ENCODE assay signal across 14 cellular contexts in genomic region chr12:125564753-125565152, GRCh38.
DNase-seq lines count a peak whose midpoint lies in the region; TF ChIP-seq lines count a peak whose summit lies in the region.
"Had no signal": no experiment of that assay in that cellular context is flagged by ENCODE, and none has a peak within 500 bp of the region (broad histone marks: within the 10 kb centered on the region; RNA-seq: fewer than 3 reads in every experiment).

No MANE protein-coding gene starts in this region.

- no peaks in the 10 kb centered on the region for H3K9me3 ChIP-seq in HEK293 (ENCODE audit: control insufficient read depth, insufficient read depth, low read depth, low read length)
- H3K9me3 ChIP-seq: A549, Caco-2 had no signal

- H3K4me3 ChIP-seq in HEK293 (ENCODE audit: low read depth, low read length) (no peak overlapping the region), NB4 (ENCODE audit: low read depth, low read length) (no peak overlapping the region)
- H3K4me3 ChIP-seq: A549 had no signal

- H3K36me3 ChIP-seq in HEK293 (ENCODE audit: control insufficient read depth in 2 of 2, insufficient read depth in 1 of 2, low read length in 2 of 2), result no peaks in the 10 kb centered on the region

- DNase-seq in NB4 (ENCODE audit: low read depth), result peak; percentile 10
- DNase-seq in putamen (ENCODE audit: low spot score), result peak; percentile 37
- DNase-seq in HEK293T (ENCODE audit: extremely low spot score), result no peak
- DNase-seq in LoVo (ENCODE audit: low spot score), result no peak
- DNase-seq in NCI-H1092 treated with DMSO at 0.1 percent for 48 hours (lab: John Stamatoyannopoulos, UW), result no peak
- DNase-seq: Caco-2; CD8-positive, alpha-beta memory T cell; DND-41; GDM1; GOT3; H9; HFFc6 had no signal

- H3K27ac ChIP-seq in HEK293 (ENCODE audit: extremely low read depth, low read depth, low read length), result no peak overlapping the region
- H3K27ac ChIP-seq: A549 had no signal

- POLR2A ChIA-PET in HEK293 (lab: Yijun Ruan, JAX), result no interaction called here
- POLR2A ChIA-PET in HEK293T (lab: Yijun Ruan, JAX), result no interaction called here

- CTCF ChIA-PET in HEK293 (lab: Yijun Ruan, JAX) (no interaction called here), HEK293T (lab: Yijun Ruan, JAX) (no interaction called here)

- TF ChIP-seq CTCF in HEK293 (tag by site-specific recombination; IDR thresholded peaks at IDR 0.05) (no peak), NB4 (IDR thresholded peaks at IDR 0.05; ENCODE audit: low read depth, low read length) (no peak)

- TF ChIP-seq POLR2A in NB4 (IDR thresholded peaks at IDR 0.05; ENCODE audit: extremely low read depth, insufficient read length), result no peak

- H3K4me1 ChIP-seq in HEK293 (ENCODE audit: control insufficient read depth, insufficient read depth, low read length), result no peaks in the 10 kb centered on the region
- H3K4me1 ChIP-seq: A549, Caco-2 had no signal

TF ChIP-seq in HEK293, 187 proteins besides CTCF, POLR2A, EP300 and RAD21:
- TF ChIP-seq ZBTB8A (tag by site-specific recombination; IDR thresholded peaks at IDR 0.05) (no peak), ZFHX2 (tag by site-specific recombination; conservative IDR thresholded peaks at IDR 0.05) (peak; percentile 31), EGR2 (tag by site-specific recombination; IDR thresholded peaks at IDR 0.05; ENCODE audit: low read depth) (peak; percentile 53; the same call in 1 of the 2 replicates), ZNF366 (tag by site-specific recombination; conservative IDR thresholded peaks at IDR 0.05) (no peak), BCL11B (tag by site-specific recombination; IDR thresholded peaks at IDR 0.05; ENCODE audit: low read depth) (no peak), ZNF426 (tag by site-specific recombination; IDR thresholded peaks at IDR 0.05) (no peak), ZNF610 (tag by site-specific recombination; IDR thresholded peaks at IDR 0.05; ENCODE audit: borderline replicate concordance) (no peak)

TF ChIP-seq in HEK293T, 16 proteins besides CTCF, POLR2A, EP300 and RAD21:
- TF ChIP-seq SP1 (IDR thresholded peaks at IDR 0.05) (no peak), NFRKB (IDR thresholded peaks at IDR 0.05) (no peak), ELF4 (IDR thresholded peaks at IDR 0.05) (no peak), FOXA1 (IDR thresholded peaks at IDR 0.05) (no peak), TARDBP (IDR thresholded peaks at IDR 0.05) (no peak), CTBP1 (IDR thresholded peaks at IDR 0.05; ENCODE audit: borderline replicate concordance) (no peak), HDGF (IDR thresholded peaks at IDR 0.05; ENCODE audit: borderline replicate concordance) (no peak), LEF1 (IDR thresholded peaks at IDR 0.05; ENCODE audit: borderline replicate concordance) (no peak), L3MBTL2 (conservative IDR thresholded peaks at IDR 0.05) (no peak), ARNT (IDR thresholded peaks at IDR 0.05) (no peak), SUZ12 (IDR thresholded peaks at IDR 0.05) (no peak)
TF ChIP-seq in HEK293T: peak in this region for 0.

Comparison
In these comparisons a context has a peak if more than half of its experiments do, and no peak if none do; other contexts are left out.
1. DNase-seq: peak in NB4 (single experiment) and putamen (single experiment); none in HEK293T (single experiment), LoVo (single experiment) and NCI-H1092 treated with DMSO at 0.1 percent for 48 hours (single experiment).